Comparison of ENCODE assay signal across 1 cellular context in the genomic region with DNA sequence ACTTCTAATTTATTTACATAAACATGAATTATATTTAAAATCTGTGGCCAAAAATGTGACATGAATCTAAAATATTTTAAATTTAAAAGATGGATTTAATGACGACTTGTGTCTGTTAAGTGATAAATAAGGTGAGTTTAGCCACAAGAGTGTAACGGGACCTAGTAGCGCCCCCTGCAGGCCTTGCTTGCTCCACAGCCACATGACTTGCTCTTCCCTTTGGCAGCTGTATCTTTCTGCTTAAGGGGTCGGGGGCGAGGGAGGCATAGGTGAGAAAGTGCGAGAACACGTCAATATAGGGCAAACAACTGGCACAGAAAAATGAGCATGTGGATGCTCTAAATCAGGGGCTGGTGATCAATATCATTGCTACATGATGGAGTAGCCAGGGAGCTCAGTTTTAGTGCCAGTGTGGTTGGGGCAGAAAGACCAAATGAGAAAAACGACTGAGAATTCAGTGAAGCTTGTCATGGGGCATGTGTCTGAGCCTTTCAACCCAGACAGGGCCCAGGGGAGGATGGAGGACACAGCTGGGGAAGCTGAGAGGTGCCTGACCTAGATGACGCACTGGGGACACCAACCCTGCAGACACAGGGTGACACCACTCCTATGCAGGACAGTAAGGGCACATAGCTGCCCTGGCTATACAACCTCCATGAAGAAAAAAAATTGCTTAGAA.
TF ChIP-seq lines count a peak whose summit lies in the region.

No MANE protein-coding gene starts in this region.

TF ChIP-seq in HepG2, 621 proteins besides CTCF, POLR2A, EP300 and RAD21 (continued from another document):
- TF ChIP-seq, protein P1, sequence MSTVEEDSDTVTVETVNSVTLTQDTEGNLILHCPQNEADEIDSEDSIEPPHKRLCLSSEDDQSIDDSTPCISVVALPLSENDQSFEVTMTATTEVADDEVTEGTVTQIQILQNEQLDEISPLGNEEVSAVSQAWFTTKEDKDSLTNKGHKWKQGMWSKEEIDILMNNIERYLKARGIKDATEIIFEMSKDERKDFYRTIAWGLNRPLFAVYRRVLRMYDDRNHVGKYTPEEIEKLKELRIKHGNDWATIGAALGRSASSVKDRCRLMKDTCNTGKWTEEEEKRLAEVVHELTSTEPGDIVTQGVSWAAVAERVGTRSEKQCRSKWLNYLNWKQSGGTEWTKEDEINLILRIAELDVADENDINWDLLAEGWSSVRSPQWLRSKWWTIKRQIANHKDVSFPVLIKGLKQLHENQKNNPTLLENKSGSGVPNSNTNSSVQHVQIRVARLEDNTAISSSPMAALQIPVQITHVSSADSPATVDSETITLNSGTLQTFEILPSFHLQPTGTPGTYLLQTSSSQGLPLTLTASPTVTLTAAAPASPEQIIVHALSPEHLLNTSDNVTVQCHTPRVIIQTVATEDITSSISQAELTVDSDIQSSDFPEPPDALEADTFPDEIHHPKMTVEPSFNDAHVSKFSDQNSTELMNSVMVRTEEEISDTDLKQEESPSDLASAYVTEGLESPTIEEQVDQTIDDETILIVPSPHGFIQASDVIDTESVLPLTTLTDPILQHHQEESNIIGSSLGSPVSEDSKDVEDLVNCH (CRISPR knock-in tag; IDR thresholded peaks at IDR 0.05) = no peak
- peak; percentile 19 for TF ChIP-seq RBM22 (optimal IDR thresholded peaks at IDR 0.05; ENCODE audit: low read length)
TF ChIP-seq in HepG2: peak in this region for 3.
